Comparison of ENCODE assay signal across 9 cellular contexts in the genomic region with DNA sequence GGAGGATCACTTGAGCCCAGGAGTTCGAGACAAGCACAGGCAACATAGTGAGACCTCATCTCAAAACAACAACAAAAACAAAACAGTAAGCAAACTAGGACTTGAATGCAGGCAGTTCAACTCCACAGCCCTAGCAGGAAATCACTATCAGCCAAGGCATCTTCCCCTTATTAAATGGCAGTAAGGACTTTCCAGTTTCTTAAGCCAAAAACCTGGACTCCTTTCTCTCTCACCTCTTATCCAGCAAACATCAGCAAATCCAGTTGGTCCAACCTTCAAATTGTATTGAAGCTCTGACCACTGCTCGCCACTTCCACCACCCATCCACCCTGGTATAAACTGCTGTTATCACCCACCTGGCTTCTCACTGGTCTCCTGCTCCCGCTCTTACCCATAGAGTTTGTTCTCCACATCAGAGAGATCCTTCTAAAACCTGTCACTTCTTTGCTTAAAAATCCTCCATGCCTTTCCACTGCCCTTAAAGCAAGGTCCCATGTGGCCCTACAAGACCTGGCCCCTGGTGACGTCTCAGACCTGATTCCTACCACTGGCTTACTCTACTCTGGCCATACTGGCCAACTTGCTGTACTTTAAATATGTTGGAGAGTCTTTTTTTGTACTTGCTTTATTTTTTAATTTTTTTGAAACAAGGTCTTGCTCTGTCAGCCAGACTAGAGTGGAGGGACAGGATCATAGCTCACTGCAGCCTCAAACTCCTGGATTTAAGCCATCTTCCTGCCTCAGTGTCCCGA. TPM values are rescaled to one million over a fixed set of nuclear protein-coding genes. Genes with fewer than 3 reads are reported as not detected.
DNase-seq lines count a peak whose midpoint lies in the region; TF ChIP-seq lines count a peak whose summit lies in the region.
"Had no signal": no experiment of that assay in that cellular context is flagged by ENCODE, and none has a peak within 500 bp of the region (broad histone marks: within the 10 kb centered on the region; RNA-seq: fewer than 3 reads in every experiment).

No MANE protein-coding gene starts in this region.

- no peaks in the 10 kb centered on the region for H3K9me3 ChIP-seq in WERI-Rb-1 (ENCODE audit: severe bottlenecking)
- H3K9me3 ChIP-seq in esophagus muscularis mucosa = no peaks in the 10 kb centered on the region
- no peaks in the 10 kb centered on the region for H3K9me3 ChIP-seq in spleen

- DNase-seq in HFFc6 (no peak), WERI-Rb-1 (no peak), esophagus muscularis mucosa (ENCODE audit: extremely low spot score) (no peak), spleen (no peak), occipital lobe (lab: John Stamatoyannopoulos, UW) (no peak), ecto neural progenitor cell (ENCODE audit: low spot score) (no peak), globus pallidus (ENCODE audit: low spot score) (no peak)
- DNase-seq in activated CD8-positive, alpha-beta memory T cell treated with anti-CD3 and anti-CD28 coated beads for 24 hours = no peak
- DNase-seq: RPMI8226 had no signal

- no peaks in the 10 kb centered on the region for H3K9me3 Mint-ChIP-seq in HFFc6

- WGBS in esophagus muscularis mucosa = 94% methylated on average over 5 of the region's 5 CpGs
- 87 to 96% (median 90%) methylated on average over 5 of the region's 5 CpGs for WGBS in spleen, 5 donors

- TF ChIP-seq POLR2A in esophagus muscularis mucosa (IDR thresholded peaks at IDR 0.05; ENCODE audit: low read depth) = no peak
- no peak for TF ChIP-seq POLR2A in spleen (IDR thresholded peaks at IDR 0.05)

- no peak for TF ChIP-seq EP300 in esophagus muscularis mucosa (IDR thresholded peaks at IDR 0.05)

- H3K4me3 ChIP-seq in WERI-Rb-1 (ENCODE audit: low read depth, low read length) (no peak overlapping the region), esophagus muscularis mucosa (no peak overlapping the region), spleen (no peak overlapping the region)

- H3K36me3 Mint-ChIP-seq in HFFc6 (ENCODE audit: low read depth) = peaks cover 58% of the 10 kb centered on the region

- peak overlapping the region; percentile 94 for H3K27ac Mint-ChIP-seq in HFFc6

- H3K27me3 ChIP-seq in WERI-Rb-1 (ENCODE audit: insufficient read depth, low read depth, severe bottlenecking) (no peaks in the 10 kb centered on the region), esophagus muscularis mucosa (no peaks in the 10 kb centered on the region), spleen (replicated peaks in 1 of 7) (no peaks in the 10 kb centered on the region)

- TF ChIP-seq CTCF in HFFc6 (IDR thresholded peaks at IDR 0.05) = no peak
- no peak for TF ChIP-seq CTCF in WERI-Rb-1 (IDR thresholded peaks at IDR 0.05; ENCODE audit: low read depth, low read length)
- no peak for TF ChIP-seq CTCF in esophagus muscularis mucosa (IDR thresholded peaks at IDR 0.05)
- TF ChIP-seq CTCF in spleen (IDR thresholded peaks at IDR 0.05 in 8 of 11, conservative IDR thresholded peaks at IDR 0.05 in 3 of 11) = no peak

- peak overlapping the region; percentile 93 for H3K27ac ChIP-seq in WERI-Rb-1
- peak overlapping the region in 3 of 4 donors; percentile 13 to 53 (median 41) for H3K27ac ChIP-seq in esophagus muscularis mucosa (replicated peaks in 1 of 4)
- H3K27ac ChIP-seq in spleen = peak overlapping the region in 7 of 8 donors; percentile 29 to 86 (median 50)

- H3K27me3 Mint-ChIP-seq in HFFc6 (ENCODE audit: insufficient read depth) = peaks cover 6% of the 10 kb centered on the region

- intact Hi-C loops in esophagus muscularis mucosa (cut with DNase I) (no loop called here), spleen (cut with DNase I; ENCODE audit: low total_unique reads) (no loop called here)

- peak overlapping the region; percentile 0; the same call in 1 of the 2 replicates for H3K4me3 Mint-ChIP-seq in HFFc6

- peaks cover 77% of the 10 kb centered on the region for H3K4me1 Mint-ChIP-seq in HFFc6 (ENCODE audit: low read depth)

- H3K4me1 ChIP-seq in esophagus muscularis mucosa (peaks cover 54 to 88% (median 71%) of the 10 kb centered on the region in 4 donors), spleen (peaks cover 43 to 100% (median 85%) of the 10 kb centered on the region in 6 donors)

- H3K36me3 ChIP-seq in WERI-Rb-1 = peaks cover 78% of the 10 kb centered on the region
- peaks cover 4 to 71% (median 19%) of the 10 kb centered on the region in 4 donors for H3K36me3 ChIP-seq in esophagus muscularis mucosa
- peaks cover 0 to 68% (median 13%) of the 10 kb centered on the region in 6 donors for H3K36me3 ChIP-seq in spleen

RNA-seq across cellular contexts. Expression of gene BCL2L1, which starts 27.6 kb away (rescaled TPM):
- total RNA-seq in HFFc6 (2021; fragmentation: NEBNext Ultra II Directional; extraction: Animal tissue kit (Norgen Biotek cat#: 25700)) = 100 to 1,000 TPM; 111 to 122 (median 117) TPM
- total RNA-seq in esophagus muscularis mucosa = 100 to 1,000 TPM in 3 of 4 donors, 10 to 100 TPM in 1; 94.3 to 181 (median 140) TPM
- 100 to 1,000 TPM in 4 of 7 donors, 10 to 100 TPM in 3; 70.2 to 167 (median 107) TPM for total RNA-seq in spleen
- 10 to 100 TPM; 18.7 to 55.5 (median 22.7) TPM for polyA plus RNA-seq in spleen
- 42.6 TPM for total RNA-seq in occipital lobe

RNA-seq across cellular contexts. Expression of gene TPX2, which starts 44.1 kb away (rescaled TPM):
- 100 to 1,000 TPM in 4 of 6 experiments, 10 to 100 TPM in 2; 51.0 to 117 (median 107) TPM for total RNA-seq in HFFc6 (2021; fragmentation: NEBNext Ultra II Directional; extraction: Animal tissue kit (Norgen Biotek cat#: 25700))
- total RNA-seq in esophagus muscularis mucosa (1 to 10 TPM in 1 of 4 donors, under 1 TPM in 3; under 0.01 to 1.1 (median 0.38) TPM), spleen (10 to 100 TPM in 3 of 7 donors, 1 to 10 TPM in 4; 2.6 to 16.2 (median 8.8) TPM), occipital lobe (5.8 TPM)
- polyA plus RNA-seq in spleen = 1 to 10 TPM; 1.4 to 9.3 (median 3.1) TPM

RNA-seq across cellular contexts. Expression of gene COX4I2, which starts 57.3 kb away (rescaled TPM):
- total RNA-seq in HFFc6 (2021; fragmentation: NEBNext Ultra II Directional; extraction: Animal tissue kit (Norgen Biotek cat#: 25700)) = not detected
- total RNA-seq in esophagus muscularis mucosa (10 to 100 TPM in 1 of 4 donors, 1 to 10 TPM in 3; 2.1 to 14.2 (median 7.1) TPM), spleen (1 to 10 TPM in 3 of 7 donors, not detected in 4; 1.1 to 1.5 (median 1.5) TPM), occipital lobe (not detected)
- 1 to 10 TPM; 1.9 to 4.6 (median 2.0) TPM for polyA plus RNA-seq in spleen

Comparison
In these comparisons a context has a peak if more than half of its experiments do, and no peak if none do; other contexts are left out.
1. H3K27ac ChIP-seq: peak in every context shown above with its lines; median percentile 93 in WERI-Rb-1; 50 in spleen; 41 in esophagus muscularis mucosa.